In the genomic region with DNA sequence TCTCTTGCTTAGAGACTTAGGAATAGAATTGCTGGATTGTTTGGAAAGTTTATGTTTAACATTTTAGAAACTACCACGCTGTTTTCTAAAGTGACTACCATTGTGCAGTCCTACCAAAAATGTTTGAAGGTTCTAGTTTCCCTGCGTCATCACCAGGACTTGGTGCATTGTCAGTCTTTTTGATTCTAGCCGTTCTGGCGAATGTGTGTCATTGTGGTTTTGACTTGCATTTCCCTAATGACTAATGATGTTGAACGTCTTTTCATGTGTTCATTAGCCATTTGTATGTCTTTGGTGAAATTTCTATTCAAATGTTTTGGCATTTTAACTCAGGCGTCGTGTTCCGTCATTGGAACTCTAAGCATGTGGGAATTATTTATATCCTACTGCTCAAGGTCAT, we compare ENCODE assay signal across 8 cellular contexts. TPM values are rescaled to one million over a fixed set of nuclear protein-coding genes. Genes with fewer than 3 reads are reported as not detected.
A peak's percentile ranks its signal among the peaks of the same experiment; 100 is the strongest.
DNase-seq lines count a peak whose midpoint lies in the region; ATAC-seq and TF ChIP-seq lines count a peak whose summit lies in the region.

No MANE protein-coding gene starts in this region.

- H3K4me3 ChIP-seq in mammary epithelial cell (replicated peaks in 1 of 3; ENCODE audit: insufficient read depth in 1 of 3, low read depth in 2 of 3, low read length in 3 of 3), result no peak overlapping the region
- no peak overlapping the region for H3K4me3 ChIP-seq in left lung

- TF ChIP-seq CTCF in mammary epithelial cell (conservative IDR thresholded peaks at IDR 0.05 in 1 of 2, IDR thresholded peaks at IDR 0.05 in 1 of 2; ENCODE audit: extremely low read depth in 1 of 2, insufficient read depth in 1 of 2, low read depth in 1 of 2, low read length in 2 of 2) (no peak), left lung (IDR thresholded peaks at IDR 0.05) (no peak)

- CTCF ChIA-PET in mammary epithelial cell (lab: Charles Lee; ENCODE audit: low non-redundant PET), result no interaction called here

- dilution Hi-C loops in mammary epithelial cell (cut with HindIII; ENCODE audit: low sequenced_read_pairs), result no loop called here

- H3K9ac ChIP-seq in mammary epithelial cell (ENCODE audit: insufficient read depth, low read length), result no peak overlapping the region

- H3K4me2 ChIP-seq in mammary epithelial cell (ENCODE audit: insufficient read depth, low read depth, low read length), result no peak overlapping the region

- ATAC-seq in left lung (no peak), left colon (no peak)

- BruUV-seq in mammary epithelial cell (replicated peaks; lab: Mats Ljungman, UMichigan), result no TSS peak

- H3K79me2 ChIP-seq in mammary epithelial cell (ENCODE audit: insufficient read depth, low read length), result peaks cover 73% of the 10 kb centered on the region

- intact Hi-C loops in mammary epithelial cell (cut with micrococcal nuclease) (no loop called here), left lung (cut with DNase I) (no loop called here), left colon (cut with DNase I, micrococcal nuclease) (no loop called here)

- H3K27ac ChIP-seq in mammary epithelial cell (ENCODE audit: insufficient read depth, low read depth, low read length), result no peak overlapping the region
- peak overlapping the region in 1 of 2 donors; percentile 69 for H3K27ac ChIP-seq in left lung

- H3K9me3 ChIP-seq in mammary epithelial cell (replicated peaks; ENCODE audit: insufficient read depth, low read length) (no peaks in the 10 kb centered on the region), left lung (no peaks in the 10 kb centered on the region)

- H3K4me1 ChIP-seq in mammary epithelial cell (ENCODE audit: insufficient read depth, low read length) (peaks cover 3% of the 10 kb centered on the region), left lung (peaks cover 0 to 19% of the 10 kb centered on the region in 2 donors)

- WGBS in mammary epithelial cell (ENCODE audit: low coverage, missing lambda C conversion rate), result 85% methylated on average over 8 of the region's 8 CpGs

- no peaks in the 10 kb centered on the region for H4K20me1 ChIP-seq in mammary epithelial cell (ENCODE audit: insufficient read depth, low read length)

- peak; percentile 46 for DNase-seq in EH (ENCODE audit: low read depth)
- DNase-seq in activated CD4-positive, alpha-beta T cell treated with anti-CD3 and anti-CD28 coated beads for 4 hours, result peak; percentile 53 to 70
- peak; percentile 64 for DNase-seq in mammary epithelial cell
- peak; percentile 68 for DNase-seq in stimulated activated CD4-positive, alpha-beta T cell treated with anti-CD3 and anti-CD28 coated beads, Interleukin-1b, Interleukin-23, amount 100 ng/mL, for 48 hours
- no peak for DNase-seq in iPS-NIHi7 (ENCODE audit: extremely low spot score)
- DNase-seq in left lung, result no peak
- no peak for DNase-seq in left colon
- no peak for DNase-seq in DMS79 (lab: John Stamatoyannopoulos, UW)

- H3K36me3 ChIP-seq in mammary epithelial cell (ENCODE audit: insufficient read depth, low read length) (peaks cover 52% of the 10 kb centered on the region), left lung (peaks cover 0 to 95% of the 10 kb centered on the region in 2 donors)

- H3K27me3 ChIP-seq in mammary epithelial cell (ENCODE audit: insufficient read depth, low read length) (no peaks in the 10 kb centered on the region), left lung (no peaks in the 10 kb centered on the region)

- H2AFZ ChIP-seq in mammary epithelial cell (ENCODE audit: low read depth, low read length), result no peak overlapping the region

- in situ Hi-C loops in mammary epithelial cell (cut with MboI; ENCODE audit: low sequenced_read_pairs in 2 of 2), result no loop called here

RNA-seq across cellular contexts. Expression of gene CHD2, which starts 58.0 kb away (rescaled TPM):
- total RNA-seq in mammary epithelial cell (100 to 1,000 TPM in 1 of 2 donors, 10 to 100 TPM in 1; 65.0 to 103 TPM), left lung (100 to 1,000 TPM; 128 to 135 TPM), left colon (10 to 100 TPM; 85.7 to 86.9 TPM)
- 16.9 TPM for polyA plus RNA-seq in mammary epithelial cell
- polyA minus RNA-seq in mammary epithelial cell, result 67.0 TPM

Comparison
In these comparisons a context has a peak if more than half of its experiments do, and no peak if none do; other contexts are left out.
1. DNase-seq: peak in EH (single experiment), activated CD4-positive, alpha-beta T cell treated with anti-CD3 and anti-CD28 coated beads for 4 hours (2 of 2), mammary epithelial cell (single experiment) and stimulated activated CD4-positive, alpha-beta T cell treated with anti-CD3 and anti-CD28 coated beads, Interleukin-1b, Interleukin-23, amount 100 ng/mL, for 48 hours (single experiment); none in iPS-NIHi7 (single experiment), left lung (0 of 2), left colon (0 of 2) and DMS79 (single experiment).